Comparison of ENCODE assay signal across 12 cellular contexts in genomic region chr5:79853676-79854418, GRCh38.
A peak's percentile ranks its signal among the peaks of the same experiment; 100 is the strongest.
DNase-seq lines count a peak whose midpoint lies in the region; ATAC-seq and TF ChIP-seq lines count a peak whose summit lies in the region.
"Had no signal": no experiment of that assay in that cellular context is flagged by ENCODE, and none has a peak within 500 bp of the region (broad histone marks: within the 10 kb centered on the region; RNA-seq: fewer than 3 reads in every experiment).

No MANE protein-coding gene starts in this region.

- WGBS in mesendoderm (ENCODE audit: extremely low coverage, insufficient coverage, low lambda C conversion rate) = no CpG with 5 or more reads among the region's 8 CpGs
- WGBS in transverse colon (ENCODE audit: low coverage in 1 of 2), 2 donors = 80 to 81% methylated on average over 1 to 8 of the region's 8 CpGs

- H4K5ac ChIP-seq in mesendoderm (ENCODE audit: low read length) = no peak overlapping the region

- no peak overlapping the region for H3K4me3 Mint-ChIP-seq in activated T-cell treated with anti-CD3 and anti-CD28 coated beads, Interleukin-2, amount 50 U/mL, for 72 hours
- H3K4me3 Mint-ChIP-seq: IgD-negative memory B cell had no signal

- H3K36me3 Mint-ChIP-seq in activated T-cell treated with anti-CD3 and anti-CD28 coated beads, Interleukin-2, amount 50 U/mL, for 72 hours (ENCODE audit: insufficient read depth in 2 of 2) = no peaks in the 10 kb centered on the region

- H2BK15ac ChIP-seq in mesendoderm (replicated peaks; ENCODE audit: low read depth) = no peak overlapping the region

- peak; percentile 98 to 99 for ATAC-seq in activated T-cell treated with anti-CD3 and anti-CD28 coated beads, Interleukin-2, amount 50 U/mL, for 72 hours (replicated peaks in 1 of 2)
- no peak for ATAC-seq in GM21529 (IDR thresholded peaks at IDR 0.05; ENCODE audit: unreplicated experiment)
- ATAC-seq: left lobe of liver had no signal

- H3K4me1 ChIP-seq in mesendoderm (ENCODE audit: control insufficient read depth, low read depth, low read length) (no peaks in the 10 kb centered on the region), left ventricle myocardium inferior (peaks cover 21% of the 10 kb centered on the region), transverse colon (no peaks in the 10 kb centered on the region)
- H3K4me1 ChIP-seq: parathyroid adenoma had no signal

- no peak for TF ChIP-seq CTCF in left ventricle myocardium inferior (IDR thresholded peaks at IDR 0.05; ENCODE audit: borderline replicate concordance)
- TF ChIP-seq CTCF in transverse colon (IDR thresholded peaks at IDR 0.05) = no peak

- in situ Hi-C loops in Caki2 (cut with HindIII; ENCODE audit: low pct_unique_long_range_greater_than_20kb, low sequenced_read_pairs) = no loop called here
- in situ Hi-C loops in transverse colon (cut with MboI; ENCODE audit: low pct_ligation_motif_present in 1 of 4, low pct_unique_long_range_greater_than_20kb in 1 of 4, low sequenced_read_pairs in 3 of 4) = loop anchor here in 1 of 4 donors (10.0 kb wide), 1 partner anchor 289 kb away; no protein-coding TSS in a partner anchor

- H3K4ac ChIP-seq in mesendoderm (ENCODE audit: low read depth, low read length) = no peak overlapping the region

- intact Hi-C loops in left ventricle myocardium inferior (cut with micrococcal nuclease) (no loop called here), transverse colon (cut with DNase I; ENCODE audit: low total_unique reads) (loop anchor here (10.0 kb wide), 1 partner anchor 159 kb away; no protein-coding TSS in a partner anchor)

- no peak overlapping the region for H2AK5ac ChIP-seq in mesendoderm (ENCODE audit: low read length)

- no peak overlapping the region for H3K4me2 ChIP-seq in mesendoderm (ENCODE audit: low read length)

- TF ChIP-seq EP300 in transverse colon (IDR thresholded peaks at IDR 0.05; ENCODE audit: low read depth) = no peak

- no peaks in the 10 kb centered on the region for H3K9me3 Mint-ChIP-seq in activated T-cell treated with anti-CD3 and anti-CD28 coated beads, Interleukin-2, amount 50 U/mL, for 72 hours
- H3K9me3 Mint-ChIP-seq: IgD-negative memory B cell had no signal

- H3K36me3 ChIP-seq in mesendoderm (ENCODE audit: control insufficient read depth, insufficient read depth, low read length) (no peaks in the 10 kb centered on the region), left ventricle myocardium inferior (no peaks in the 10 kb centered on the region), transverse colon (no peaks in the 10 kb centered on the region)

- no peak overlapping the region for H2BK5ac ChIP-seq in mesendoderm (ENCODE audit: low read length)

- H3K27ac ChIP-seq in mesendoderm (ENCODE audit: low read depth, low read length) (no peak overlapping the region), left ventricle myocardium inferior (replicated peaks) (no peak overlapping the region), transverse colon (no peak overlapping the region)
- H3K27ac ChIP-seq: parathyroid adenoma had no signal

- no peak for TF ChIP-seq POLR2A in transverse colon (IDR thresholded peaks at IDR 0.05)

- DNase-seq in Caki2 (ENCODE audit: low read depth) (peak; percentile 6), HCEC 1CT (peak; percentile 61), mesendoderm (peak; percentile 47), NCI-H226 (no peak), left ventricle myocardium inferior (no peak), transverse colon (no peak)
- peak; percentile 63 to 75 for DNase-seq in activated T-cell treated with anti-CD3 and anti-CD28 coated beads, Interleukin-2, amount 50 U/mL, for 72 hours
- DNase-seq: Right ventricle myocardium superior had no signal

- H3K27me3 Mint-ChIP-seq in activated T-cell treated with anti-CD3 and anti-CD28 coated beads, Interleukin-2, amount 50 U/mL, for 72 hours (ENCODE audit: low read depth) = peaks cover 7% of the 10 kb centered on the region

- H3K9ac ChIP-seq in mesendoderm (ENCODE audit: low read length) = no peak overlapping the region
- H3K9ac ChIP-seq: parathyroid adenoma had no signal

- H2BK120ac ChIP-seq in mesendoderm (ENCODE audit: low read depth, low read length) = no peak overlapping the region

- H3K27me3 ChIP-seq in mesendoderm (ENCODE audit: insufficient read depth, low read length, poor library complexity) = no peaks in the 10 kb centered on the region
- no peaks in the 10 kb centered on the region for H3K27me3 ChIP-seq in left ventricle myocardium inferior (ENCODE audit: low read depth)
- H3K27me3 ChIP-seq in transverse colon = peaks cover 1% of the 10 kb centered on the region

- H3K9me3 ChIP-seq in left ventricle myocardium inferior (replicated peaks) (no peaks in the 10 kb centered on the region), transverse colon (no peaks in the 10 kb centered on the region)

- H3K79me1 ChIP-seq in mesendoderm (ENCODE audit: low read length) = no peaks in the 10 kb centered on the region

- H4K8ac ChIP-seq in mesendoderm (ENCODE audit: low read depth, low read length) = no peak overlapping the region

- H3K79me2 ChIP-seq in mesendoderm (ENCODE audit: control insufficient read depth, insufficient read depth, low read length) = no peaks in the 10 kb centered on the region
- H3K79me2 ChIP-seq: parathyroid adenoma had no signal

- H3K4me3 ChIP-seq in mesendoderm (ENCODE audit: low read length) (no peak overlapping the region), left ventricle myocardium inferior (no peak overlapping the region), transverse colon (no peak overlapping the region)

- H3K23ac ChIP-seq in mesendoderm (ENCODE audit: low read length) = no peak overlapping the region

- H3K18ac ChIP-seq in mesendoderm (ENCODE audit: low read length) = no peak overlapping the region

- peaks cover 13% of the 10 kb centered on the region for H3K4me1 Mint-ChIP-seq in activated T-cell treated with anti-CD3 and anti-CD28 coated beads, Interleukin-2, amount 50 U/mL, for 72 hours (ENCODE audit: low read depth)

- H3K27ac Mint-ChIP-seq in activated T-cell treated with anti-CD3 and anti-CD28 coated beads, Interleukin-2, amount 50 U/mL, for 72 hours = no peak overlapping the region
- H3K27ac Mint-ChIP-seq: IgD-negative memory B cell had no signal

- no peak overlapping the region for H3K56ac ChIP-seq in mesendoderm (ENCODE audit: low read length)

Comparison
In these comparisons a context has a peak if more than half of its experiments do, and no peak if none do; other contexts are left out.
1. DNase-seq: peak in Caki2 (single experiment), HCEC 1CT (single experiment), activated T-cell treated with anti-CD3 and anti-CD28 coated beads, Interleukin-2, amount 50 U/mL, for 72 hours (2 of 2) and mesendoderm (single experiment); none in NCI-H226 (single experiment), left ventricle myocardium inferior (single experiment) and transverse colon (single experiment).